Comparison of ENCODE assay signal across 8 cellular contexts in the genomic region with DNA sequence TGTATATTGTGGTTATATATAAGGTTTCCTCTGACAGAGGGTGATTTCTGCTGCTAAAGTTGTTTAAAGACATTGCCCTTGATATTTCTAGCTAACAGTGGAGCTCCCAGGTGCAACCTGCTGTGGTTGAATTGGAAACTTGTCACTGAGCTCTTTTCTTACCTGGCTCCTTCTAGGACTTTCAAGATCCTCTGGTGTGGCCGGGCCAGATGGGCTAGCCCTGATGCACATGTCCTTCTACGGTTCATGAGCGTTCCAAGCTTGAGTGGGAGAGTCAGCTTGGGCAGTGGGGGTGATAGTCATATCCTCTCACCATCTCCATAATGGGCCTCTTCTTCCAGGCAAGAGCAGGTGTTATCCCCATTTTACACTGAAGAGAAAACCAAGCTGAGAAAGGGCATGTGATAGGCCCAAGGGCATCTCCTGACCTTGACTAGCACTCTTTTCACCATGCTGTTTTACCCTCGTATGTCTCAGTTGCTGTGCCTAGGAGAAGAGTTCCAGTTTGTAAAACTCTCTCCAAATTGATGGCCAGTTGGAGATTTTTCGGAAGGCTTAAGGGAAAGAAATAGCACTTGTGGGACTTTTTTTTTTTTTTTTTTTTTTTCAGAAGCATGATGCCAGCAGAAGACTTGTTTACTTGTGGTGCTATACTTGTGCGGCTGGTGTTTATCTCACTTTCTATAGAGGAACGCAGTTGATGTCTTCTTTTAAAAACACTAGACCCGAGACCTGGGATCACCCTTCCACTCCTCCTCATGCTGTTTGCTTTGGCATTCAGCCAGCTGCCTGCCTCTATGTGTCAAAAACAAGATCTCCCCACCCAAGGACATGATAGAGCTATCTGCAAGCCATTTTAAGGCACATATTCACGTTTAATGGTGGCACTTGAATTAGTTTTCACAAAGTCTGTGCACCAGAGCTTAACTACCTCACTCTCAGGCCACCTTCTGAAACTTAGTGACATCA. TPM values are rescaled to one million over a fixed set of nuclear protein-coding genes. Genes with fewer than 3 reads are reported as not detected.
DNase-seq lines count a peak whose midpoint lies in the region; ATAC-seq and TF ChIP-seq lines count a peak whose summit lies in the region.
"Had no signal": no experiment of that assay in that cellular context is flagged by ENCODE, and none has a peak within 500 bp of the region (broad histone marks: within the 10 kb centered on the region; RNA-seq: fewer than 3 reads in every experiment).

No MANE protein-coding gene starts in this region.

- peak; percentile 53 for ATAC-seq in Right ventricle myocardium superior (ENCODE audit: poor library complexity)
- no peak for ATAC-seq in GM21360 (IDR thresholded peaks at IDR 0.05; ENCODE audit: unreplicated experiment)
- ATAC-seq in HG03457 (IDR thresholded peaks at IDR 0.05; ENCODE audit: unreplicated experiment) = no peak

- no peaks in the 10 kb centered on the region for H3K9me3 ChIP-seq in skeletal muscle tissue (ENCODE audit: control insufficient read depth in 3 of 3, low read length in 3 of 3)

- no peak for TF ChIP-seq CTCF in KMS-11 (conservative IDR thresholded peaks at IDR 0.05; ENCODE audit: low read depth, low read length)

- no peaks in the 10 kb centered on the region; the same call in 1 of the 2 replicates for H4K20me1 ChIP-seq in KMS-11 (ENCODE audit: insufficient read depth)

- intact Hi-C loops in Right ventricle myocardium superior (cut with DNase I) = no loop called here

- H3K4me1 ChIP-seq in KMS-11 (ENCODE audit: low read depth, poor library complexity, severe bottlenecking) (peaks cover 89% of the 10 kb centered on the region), skeletal muscle tissue (ENCODE audit: control insufficient read depth in 3 of 3, insufficient read depth in 3 of 3, low read length in 3 of 3) (peaks cover 36 to 71% (median 49%) of the 10 kb centered on the region in 3 donors)

- peak; percentile 97 for DNase-seq in NCI-H748 (lab: John Stamatoyannopoulos, UW; ENCODE audit: unreplicated experiment)
- peak; percentile 54 for DNase-seq in Right ventricle myocardium superior
- DNase-seq in ureter (ENCODE audit: low spot score) = no peak
- DNase-seq: activated CD4-positive, CD25-positive, alpha-beta regulatory T cell treated with anti-CD3 and anti-CD28 coated beads, Interleukin-2, amount 50 U/mL, for 72 hours had no signal

- no peak overlapping the region for H3K4me3 ChIP-seq in KMS-11 (IDR thresholded peaks at IDR 0.05; ENCODE audit: insufficient read depth, low read depth, low read length)
- H3K4me3 ChIP-seq in skeletal muscle tissue (ENCODE audit: low read length in 3 of 3) = no peak overlapping the region

- H3K79me2 ChIP-seq in KMS-11 (ENCODE audit: insufficient read depth, low read depth) = peaks cover 83% of the 10 kb centered on the region

- H3K36me3 ChIP-seq in KMS-11 (ENCODE audit: insufficient read depth) (no peaks in the 10 kb centered on the region), skeletal muscle tissue (ENCODE audit: control insufficient read depth in 3 of 3, insufficient read depth in 3 of 3, low read length in 3 of 3) (no peaks in the 10 kb centered on the region)

- peak overlapping the region; percentile 91 for H3K27ac ChIP-seq in KMS-11
- peak overlapping the region; percentile 23 for H3K27ac ChIP-seq in skeletal muscle tissue (ENCODE audit: low read depth, low read length)

- no peak overlapping the region for H2AFZ ChIP-seq in KMS-11 (ENCODE audit: low read depth)

- peak overlapping the region; percentile 67 for H3K4me2 ChIP-seq in KMS-11

- peak overlapping the region; percentile 53; the same call in 1 of the 2 replicates for H3K9ac ChIP-seq in KMS-11
- no peak overlapping the region for H3K9ac ChIP-seq in skeletal muscle tissue (ENCODE audit: low read depth in 1 of 3, low read length in 3 of 3)

- H3K27me3 ChIP-seq in KMS-11 (ENCODE audit: insufficient read depth, low read depth) (no peaks in the 10 kb centered on the region), skeletal muscle tissue (ENCODE audit: control insufficient read depth in 3 of 3, insufficient read depth in 3 of 3, low read length in 3 of 3) (no peaks in the 10 kb centered on the region)

RNA-seq across cellular contexts. Expression of a gene that starts 32.6 kb away (rescaled TPM):
- total RNA-seq in Right ventricle myocardium superior (107 TPM), skeletal muscle tissue (55.3 TPM), ureter (117 TPM)
